In the genomic region with DNA sequence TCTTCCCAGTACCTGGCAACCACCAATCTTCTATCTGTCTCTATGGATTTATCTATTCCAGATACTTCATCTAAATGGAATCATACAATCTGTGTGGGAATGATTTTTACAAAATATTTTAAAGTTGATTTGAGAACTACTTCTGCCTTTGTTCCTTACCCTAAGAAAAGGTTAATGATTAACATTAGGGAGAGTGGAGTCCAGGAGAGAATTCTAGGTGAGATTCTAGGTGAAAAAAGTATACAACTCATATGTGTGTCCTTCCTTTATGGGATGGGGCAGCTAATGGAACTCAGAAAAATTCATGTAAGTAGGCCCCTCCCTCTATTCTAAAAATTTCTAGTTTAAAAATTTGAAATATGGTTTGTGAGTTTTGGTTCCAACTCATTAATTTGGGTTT, we compare ENCODE assay signal across 23 cellular contexts.
"Had no signal": no experiment of that assay in that cellular context is flagged by ENCODE, and none has a peak within 500 bp of the region (broad histone marks: within the 10 kb centered on the region; RNA-seq: fewer than 3 reads in every experiment).

No MANE protein-coding gene starts in this region.

- ATAC-seq: left cardiac atrium; left lung; lower lobe of right lung; naive thymus-derived CD8-positive, alpha-beta T cell; psoas muscle; stimulated activated memory B cell treated with anti-CD40 and anti-IgM and Interleukin-4, amounts not matched to agents 10 μg/mL and 1 μg/mL and 100 μg/mL, for 72 hours; upper lobe of right lung had no signal

- H3K4me1 Mint-ChIP-seq: naive thymus-derived CD8-positive, alpha-beta T cell; nephron progenitor cell; neural progenitor cell; stimulated activated memory B cell treated with anti-CD40 and anti-IgM and Interleukin-4, amounts not matched to agents 10 μg/mL and 1 μg/mL and 100 μg/mL, for 72 hours had no signal

- FAIRE-seq: keratinocyte, urothelium cell line had no signal

- H3K27ac Mint-ChIP-seq: naive thymus-derived CD8-positive, alpha-beta T cell; nephron progenitor cell; neural progenitor cell; stimulated activated memory B cell treated with anti-CD40 and anti-IgM and Interleukin-4, amounts not matched to agents 10 μg/mL and 1 μg/mL and 100 μg/mL, for 72 hours had no signal

- H3K9me3 Mint-ChIP-seq: naive thymus-derived CD8-positive, alpha-beta T cell; nephron progenitor cell; neural progenitor cell; stimulated activated memory B cell treated with anti-CD40 and anti-IgM and Interleukin-4, amounts not matched to agents 10 μg/mL and 1 μg/mL and 100 μg/mL, for 72 hours had no signal

- H3K27me3 Mint-ChIP-seq: naive thymus-derived CD8-positive, alpha-beta T cell; stimulated activated memory B cell treated with anti-CD40 and anti-IgM and Interleukin-4, amounts not matched to agents 10 μg/mL and 1 μg/mL and 100 μg/mL, for 72 hours had no signal

- DNase-seq: kidney glomerular epithelial cell; left cardiac atrium; left lung; lower lobe of right lung; mammary epithelial cell; mesenchymal stem cell; naive thymus-derived CD8-positive, alpha-beta T cell; nephron progenitor cell; occipital lobe; psoas muscle; right lobe of liver; stimulated activated CD4-positive, alpha-beta T cell treated with anti-CD3 and anti-CD28 coated beads, Interleukin-1b, Interleukin-23, amount 100 ng/mL, for 48 hours; stimulated activated CD4-positive, alpha-beta T cell treated with anti-CD3 and anti-CD28 coated beads, Interleukin-2, amount 100 ng/mL, for 48 hours; stimulated activated CD4-positive, alpha-beta T cell treated with anti-CD3 and anti-CD28 coated beads, Interleukin-4, amount 100 ng/mL, for 4 hours; stimulated activated CD8-positive, alpha-beta memory T cell treated with anti-CD3 and anti-CD28 coated beads, Interleukin-4, amount 100 ng/mL, for 48 hours; stimulated activated naive CD4-positive, alpha-beta T cell treated with Interleukin-2 at 50 U/mL for 16 hours; stomach; tibial artery; upper lobe of right lung had no signal

- H3K4me3 Mint-ChIP-seq: naive thymus-derived CD8-positive, alpha-beta T cell; nephron progenitor cell; neural progenitor cell; stimulated activated memory B cell treated with anti-CD40 and anti-IgM and Interleukin-4, amounts not matched to agents 10 μg/mL and 1 μg/mL and 100 μg/mL, for 72 hours had no signal
